Comparison of ENCODE assay signal across 16 cellular contexts in genomic region chr22:17945156-17945850, GRCh38.
DNase-seq lines count a peak whose midpoint lies in the region; ATAC-seq and TF ChIP-seq lines count a peak whose summit lies in the region.
"Had no signal": no experiment of that assay in that cellular context is flagged by ENCODE, and none has a peak within 500 bp of the region (broad histone marks: within the 10 kb centered on the region; RNA-seq: fewer than 3 reads in every experiment).

No MANE protein-coding gene starts in this region.

- H3K27me3 ChIP-seq in MM.1S (replicated peaks; ENCODE audit: insufficient read depth, low read length) = no peaks in the 10 kb centered on the region
- no peaks in the 10 kb centered on the region for H3K27me3 ChIP-seq in breast epithelium
- no peaks in the 10 kb centered on the region for H3K27me3 ChIP-seq in gastrocnemius medialis
- H3K27me3 ChIP-seq: vagina had no signal

- DNase-seq in MM.1S (no peak), breast epithelium (ENCODE audit: low spot score in 2 of 2) (no peak), memory B cell (ENCODE audit: low spot score in 2 of 2) (no peak), gastrocnemius medialis (no peak), SW 1271 (lab: John Stamatoyannopoulos, UW) (no peak), NCI-H345 (lab: John Stamatoyannopoulos, UW) (no peak)
- DNase-seq: activated T-cell treated with anti-CD3 and anti-CD28 coated beads for 4 hours; amniotic stem cell; DND-41; NCI-H1436 treated with DMSO at 0.1 percent for 48 hours; stimulated activated CD4-positive, alpha-beta T cell treated with anti-CD3 and anti-CD28 coated beads, Interleukin-1b, Interleukin-23, amount 100 ng/mL, for 48 hours had no signal

- peaks cover 98% of the 10 kb centered on the region for H3K79me2 ChIP-seq in MM.1S (ENCODE audit: low read length)

- peaks cover 4% of the 10 kb centered on the region; the same call in 1 of the 2 replicates for H4K20me1 ChIP-seq in MM.1S (ENCODE audit: insufficient read depth, low read length)

- H2AFZ ChIP-seq in MM.1S (ENCODE audit: low read length) = no peak overlapping the region

- H3K9me3 ChIP-seq in MM.1S (replicated peaks; ENCODE audit: insufficient read depth, low read length) (no peaks in the 10 kb centered on the region), breast epithelium (no peaks in the 10 kb centered on the region), gastrocnemius medialis (no peaks in the 10 kb centered on the region)
- H3K9me3 ChIP-seq: vagina had no signal

- no peak overlapping the region for H3K4me3 Mint-ChIP-seq in memory B cell
- H3K4me3 Mint-ChIP-seq: dendritic cell treated with granulocyte-macrophage colony-stimulating factor and Interleukin-4, amounts not matched to agents 40 ng/mL and 50 ng/mL, for 4 days had no signal

- H3K9ac ChIP-seq in MM.1S (ENCODE audit: low read length) = no peak overlapping the region

- ATAC-seq in memory B cell (ENCODE audit: low read depth) (no peak), gastrocnemius medialis (no peak), GM19035 (IDR thresholded peaks at IDR 0.05; ENCODE audit: unreplicated experiment) (no peak), GM19328 (IDR thresholded peaks at IDR 0.05; ENCODE audit: unreplicated experiment) (no peak)
- ATAC-seq: Panc1 had no signal

- H3K27me3 Mint-ChIP-seq in memory B cell = no peaks in the 10 kb centered on the region
- H3K27me3 Mint-ChIP-seq: dendritic cell treated with granulocyte-macrophage colony-stimulating factor and Interleukin-4, amounts not matched to agents 40 ng/mL and 50 ng/mL, for 4 days had no signal

- peak overlapping the region; percentile 49; the same call in 1 of the 2 replicates for H3K4me2 ChIP-seq in MM.1S (ENCODE audit: low read depth, low read length)

- TF ChIP-seq CTCF in MM.1S (IDR thresholded peaks at IDR 0.05; ENCODE audit: low read length) (no peak), breast epithelium (IDR thresholded peaks at IDR 0.05) (no peak), gastrocnemius medialis (IDR thresholded peaks at IDR 0.05 in 4 of 5, conservative IDR thresholded peaks at IDR 0.05 in 1 of 5) (no peak)

- intact Hi-C loops in breast epithelium (cut with DNase I; ENCODE audit: low total_unique reads) (no loop called here), gastrocnemius medialis (cut with DNase I; ENCODE audit: low total_unique reads) (no loop called here)

- TF ChIP-seq POLR2A in breast epithelium (IDR thresholded peaks at IDR 0.05) = no peak
- TF ChIP-seq POLR2A in gastrocnemius medialis (IDR thresholded peaks at IDR 0.05) = no peak

- H3K4me3 ChIP-seq in MM.1S (ENCODE audit: low read length) (no peak overlapping the region; the same call in 1 of the 2 replicates), breast epithelium (peak overlapping the region in 1 of 3 donors; percentile 3), gastrocnemius medialis (no peak overlapping the region)
- H3K4me3 ChIP-seq: vagina had no signal

- H3K36me3 ChIP-seq in MM.1S (replicated peaks; ENCODE audit: insufficient read depth, low read length) (no peaks in the 10 kb centered on the region), breast epithelium (no peaks in the 10 kb centered on the region), gastrocnemius medialis (no peaks in the 10 kb centered on the region)
- H3K36me3 ChIP-seq: vagina had no signal

- peaks cover 80% of the 10 kb centered on the region for H3K4me1 Mint-ChIP-seq in memory B cell

- in situ Hi-C loops in gastrocnemius medialis (cut with MboI; ENCODE audit: low sequenced_read_pairs in 4 of 4) = no loop called here

- H3K36me3 Mint-ChIP-seq in memory B cell = peaks cover 9% of the 10 kb centered on the region

- no peaks in the 10 kb centered on the region for H3K9me3 Mint-ChIP-seq in memory B cell
- H3K9me3 Mint-ChIP-seq: dendritic cell treated with granulocyte-macrophage colony-stimulating factor and Interleukin-4, amounts not matched to agents 40 ng/mL and 50 ng/mL, for 4 days had no signal

- no peaks in the 10 kb centered on the region for H3K9me2 ChIP-seq in MM.1S (replicated peaks; ENCODE audit: insufficient read depth, low read length)

- H3K27ac ChIP-seq in MM.1S (ENCODE audit: low read length) (peak overlapping the region; percentile 17; the same call in 1 of the 2 replicates), breast epithelium (peak overlapping the region; percentile 19 to 77), gastrocnemius medialis (peak overlapping the region; percentile 10 to 84 (median 61))
- H3K27ac ChIP-seq: vagina had no signal

- H3K4me1 ChIP-seq in MM.1S (ENCODE audit: low read length) (peaks cover 19% of the 10 kb centered on the region), breast epithelium (peaks cover 0 to 5% of the 10 kb centered on the region in 2 donors), gastrocnemius medialis (peaks cover 71 to 79% of the 10 kb centered on the region in 2 donors)

- H3F3A ChIP-seq in MM.1S (ENCODE audit: insufficient read depth, low read length) = peaks cover 11% of the 10 kb centered on the region

- H3K27ac Mint-ChIP-seq in memory B cell = peak overlapping the region; percentile 75
- H3K27ac Mint-ChIP-seq: dendritic cell treated with granulocyte-macrophage colony-stimulating factor and Interleukin-4, amounts not matched to agents 40 ng/mL and 50 ng/mL, for 4 days had no signal
